ENCODE assay signal across 8 cellular contexts in the genomic region with DNA sequence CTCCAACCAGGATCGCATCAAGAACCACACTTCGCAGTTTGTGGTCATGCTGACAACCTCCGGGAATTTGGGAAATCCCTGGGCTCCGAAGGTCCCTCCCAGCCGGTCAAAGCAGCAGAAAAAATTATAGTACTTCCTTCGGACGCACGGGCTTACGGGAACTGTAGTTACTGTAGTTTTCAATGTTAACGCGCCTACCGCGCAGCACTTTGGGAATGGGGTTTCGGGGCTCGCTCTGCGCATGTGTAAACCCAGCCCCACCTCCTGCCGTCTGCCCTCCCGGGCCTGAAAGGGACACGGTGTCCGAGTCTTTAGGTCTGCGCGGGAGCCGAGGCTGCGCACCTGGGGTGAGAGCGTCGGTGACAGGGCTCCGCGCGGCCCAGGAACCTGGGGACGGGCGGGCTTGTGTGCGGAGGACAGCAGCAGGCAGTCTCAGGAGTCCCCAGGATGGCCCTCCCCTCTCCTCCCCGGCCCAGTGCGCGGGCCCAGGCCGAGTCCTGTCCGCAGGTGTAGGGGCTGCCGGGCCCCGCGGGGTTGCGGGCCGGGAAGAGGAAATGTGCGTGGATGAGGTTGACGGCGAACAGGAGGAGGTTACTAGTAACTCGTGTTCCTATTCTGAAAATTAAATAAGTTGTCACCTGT. TPM values are rescaled to one million over a fixed set of nuclear protein-coding genes. Genes with fewer than 3 reads are reported as not detected.
DNase-seq lines count a peak whose midpoint lies in the region; ATAC-seq and TF ChIP-seq lines count a peak whose summit lies in the region.
"Not testable (repeated sequence)": the region's sequence is repeated elsewhere in the genome, so short reads cannot be mapped to it uniquely, and the experiment has no call there.

Gene ZNF658 (plus strand): TSS at position 236 of the 642 bp plus-strand sequence. CDS start 2,837 bp downstream, outside the sequence.

- intact Hi-C loops in activated naive CD4-positive, alpha-beta T cell treated with anti-CD3 and anti-CD28 coated beads for 36 hours (cut with micrococcal nuclease) = not testable (repeated sequence)

- H3K27ac Mint-ChIP-seq in activated naive CD4-positive, alpha-beta T cell treated with anti-CD3 and anti-CD28 coated beads for 36 hours = peak within 1 kb of the TSS; percentile 81

- H3K27me3 Mint-ChIP-seq in activated naive CD4-positive, alpha-beta T cell treated with anti-CD3 and anti-CD28 coated beads for 36 hours (ENCODE audit: low read depth) = not testable (repeated sequence)

- peak; percentile 59 for DNase-seq in AG09319 (ENCODE audit: extremely low read depth, low read depth)
- peak; percentile 91 for DNase-seq in SK-MEL-5 (ENCODE audit: low read depth, low spot score)
- peak; percentile 82 for DNase-seq in activated naive CD4-positive, alpha-beta T cell treated with anti-CD3 and anti-CD28 coated beads for 36 hours
- DNase-seq in fibroblast of the aortic adventitia (ENCODE audit: low read depth) = peak; percentile 90
- peak; percentile 57 for DNase-seq in stimulated activated CD4-positive, alpha-beta T cell treated with anti-CD3 and anti-CD28 coated beads, Interleukin-4, amount 100 ng/mL, for 24 hours

- ATAC-seq in GM19438 (IDR thresholded peaks at IDR 0.05; ENCODE audit: low read depth, unreplicated experiment) = peak; percentile 99
- ATAC-seq in HG03139 (IDR thresholded peaks at IDR 0.05; ENCODE audit: unreplicated experiment) = peak; percentile 97

- H3K9ac ChIP-seq in mucosa of stomach (ENCODE audit: low read length) = peak within 1 kb of the TSS; percentile 34

- not testable (repeated sequence) for H3K4me1 Mint-ChIP-seq in activated naive CD4-positive, alpha-beta T cell treated with anti-CD3 and anti-CD28 coated beads for 36 hours (ENCODE audit: low read depth)

- not testable (repeated sequence) for TF ChIP-seq CTCF in AG09319 (IDR thresholded peaks at IDR 0.05; ENCODE audit: low read depth, low read length); fibroblast of the aortic adventitia (IDR thresholded peaks at IDR 0.05; ENCODE audit: insufficient read depth, low read length)

- in situ Hi-C loops in SK-MEL-5 (cut with HindIII; ENCODE audit: low pct_unique_long_range_greater_than_20kb, low sequenced_read_pairs) = not testable (repeated sequence)

- not testable (repeated sequence) for H3K9me3 ChIP-seq in mucosa of stomach (ENCODE audit: control insufficient read depth, low read length)

- not testable (repeated sequence) for H3K36me3 ChIP-seq in mucosa of stomach (ENCODE audit: control insufficient read depth, insufficient read depth, low read length)

- not testable (repeated sequence) for H3K4me1 ChIP-seq in mucosa of stomach (ENCODE audit: control insufficient read depth, insufficient read depth, low read length)

- not testable (repeated sequence) for H3K36me3 Mint-ChIP-seq in activated naive CD4-positive, alpha-beta T cell treated with anti-CD3 and anti-CD28 coated beads for 36 hours (ENCODE audit: low read depth)

- H3K4me3 Mint-ChIP-seq in activated naive CD4-positive, alpha-beta T cell treated with anti-CD3 and anti-CD28 coated beads for 36 hours = peak within 1 kb of the TSS; percentile 90

- H3K4me3 ChIP-seq in fibroblast of the aortic adventitia (ENCODE audit: low read depth, low read length) = peak within 1 kb of the TSS; percentile 67
- not testable (repeated sequence) for H3K4me3 ChIP-seq in mucosa of stomach (ENCODE audit: low read length)

- not testable (repeated sequence) for H3K27me3 ChIP-seq in mucosa of stomach (ENCODE audit: control insufficient read depth, insufficient read depth, low read length)

- CTCF ChIA-PET in activated naive CD4-positive, alpha-beta T cell treated with anti-CD3 and anti-CD28 coated beads for 36 hours (lab: Charles Lee) = not testable (repeated sequence)

- not testable (repeated sequence) for H3K9me3 Mint-ChIP-seq in activated naive CD4-positive, alpha-beta T cell treated with anti-CD3 and anti-CD28 coated beads for 36 hours

RNA-seq across cellular contexts. Expression of gene ZNF658, which starts in this region (rescaled TPM):
- total RNA-seq in SK-MEL-5 (2014; rRNA removed; shearing (Covaris generic)) = 7.4 and 8.0 TPM in 2 replicates
- polyA plus RNA-seq in SK-MEL-5 (2015; cell fraction: cytosol; rRNA removed) = 1.9 and 3.4 TPM in 2 replicates
- 10.3 and 12.1 TPM in 2 replicates for polyA plus RNA-seq in SK-MEL-5 (2015; cell fraction: nucleus; rRNA removed)
- total RNA-seq in activated naive CD4-positive, alpha-beta T cell treated with anti-CD3 and anti-CD28 coated beads for 36 hours = 1 to 10 TPM; 1.1 to 1.7 TPM
- 2.2 and 6.4 TPM in 2 replicates for total RNA-seq in fibroblast of the aortic adventitia (ENCODE audit: low replicate concordance)
